Comparison of ENCODE assay signal across 14 cellular contexts in the genomic region with DNA sequence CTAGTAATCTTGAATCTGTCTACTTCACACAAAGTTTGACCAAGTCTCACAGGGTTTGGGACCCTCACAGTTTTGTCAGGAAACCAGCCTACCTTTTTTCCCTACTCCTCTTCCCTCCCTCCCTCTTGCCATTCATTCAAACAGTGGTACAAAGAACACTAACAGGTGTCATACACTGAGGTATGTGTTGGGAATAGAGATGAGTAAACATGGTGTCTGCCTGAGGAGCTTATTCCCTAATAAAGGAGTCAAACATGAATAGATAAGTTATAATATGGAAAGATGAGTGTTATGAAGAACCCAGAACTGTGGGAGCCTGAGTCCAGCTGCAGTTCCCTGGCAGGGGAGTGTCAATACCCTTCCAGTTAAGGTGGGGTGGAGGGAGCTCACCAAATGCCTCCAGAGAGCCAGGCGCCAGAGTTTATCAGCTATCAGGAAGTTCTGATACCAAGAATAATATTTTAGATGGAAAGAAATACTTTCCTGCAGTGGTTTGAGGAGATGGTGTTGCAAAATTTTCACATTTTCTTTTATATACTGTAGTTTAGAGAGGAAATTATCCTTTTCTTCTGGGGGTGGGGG.
"Had no signal": no experiment of that assay in that cellular context is flagged by ENCODE, and none has a peak within 500 bp of the region (broad histone marks: within the 10 kb centered on the region; RNA-seq: fewer than 3 reads in every experiment).

No MANE protein-coding gene starts in this region.

- H3K27me3 ChIP-seq: gastrocnemius medialis, left lung, tibial nerve, vagina had no signal

- H3K4me3 Mint-ChIP-seq: activated CD4-positive, alpha-beta T cell treated with anti-CD3 and anti-CD28 coated beads, Interleukin-2, amount 10 ng/mL, durations not matched to agents 7 days and 5 days; activated naive CD4-positive, alpha-beta T cell treated with anti-CD3 and anti-CD28 coated beads for 36 hours; naive B cell; stimulated activated naive B cell treated with anti-CD40 and anti-IgM and Interleukin-4, amounts not matched to agents 10 μg/mL and 1 μg/mL and 100 μg/mL, for 72 hours; T-helper 17 cell had no signal

- H3K27ac Mint-ChIP-seq: activated CD4-positive, alpha-beta T cell treated with anti-CD3 and anti-CD28 coated beads, Interleukin-2, amount 10 ng/mL, durations not matched to agents 7 days and 5 days; activated naive CD4-positive, alpha-beta T cell treated with anti-CD3 and anti-CD28 coated beads for 36 hours; T-helper 17 cell had no signal

- H2AFZ ChIP-seq: parathyroid adenoma had no signal

- H3K27me3 Mint-ChIP-seq: activated CD4-positive, alpha-beta T cell treated with anti-CD3 and anti-CD28 coated beads, Interleukin-2, amount 10 ng/mL, durations not matched to agents 7 days and 5 days; naive B cell; stimulated activated naive B cell treated with anti-CD40 and anti-IgM and Interleukin-4, amounts not matched to agents 10 μg/mL and 1 μg/mL and 100 μg/mL, for 72 hours had no signal

- DNase-seq: activated CD4-positive, alpha-beta T cell treated with anti-CD3 and anti-CD28 coated beads, Interleukin-2, amount 10 ng/mL, durations not matched to agents 7 days and 5 days; activated naive CD4-positive, alpha-beta T cell treated with anti-CD3 and anti-CD28 coated beads for 36 hours; gastrocnemius medialis; islet precursor cell; left lung; mammary epithelial cell; naive B cell; stimulated activated CD4-positive, alpha-beta T cell treated with anti-CD3 and anti-CD28 coated beads, Interleukin-2, amount 100 ng/mL, for 48 hours; stimulated activated naive B cell treated with anti-CD40 and anti-IgM and Interleukin-4, amounts not matched to agents 10 μg/mL and 1 μg/mL and 100 μg/mL, for 72 hours; substantia nigra; T-helper 17 cell had no signal

- H3K4me3 ChIP-seq: gastrocnemius medialis, left lung, tibial nerve, vagina had no signal

- H3K9me3 Mint-ChIP-seq: activated naive CD4-positive, alpha-beta T cell treated with anti-CD3 and anti-CD28 coated beads for 36 hours; naive B cell had no signal

- ATAC-seq: gastrocnemius medialis, left lung, T-helper 17 cell had no signal

- H3K36me3 ChIP-seq: gastrocnemius medialis, left lung, tibial nerve, vagina had no signal

- H3K9me3 ChIP-seq: gastrocnemius medialis, left lung, tibial nerve, vagina had no signal

- H3K4me1 ChIP-seq: gastrocnemius medialis, parathyroid adenoma, vagina had no signal

- H3K79me2 ChIP-seq: parathyroid adenoma had no signal

- H3K27ac ChIP-seq: gastrocnemius medialis, left lung, parathyroid adenoma, tibial nerve, vagina had no signal

- H3K36me3 Mint-ChIP-seq: naive B cell had no signal
